In the genomic region with DNA sequence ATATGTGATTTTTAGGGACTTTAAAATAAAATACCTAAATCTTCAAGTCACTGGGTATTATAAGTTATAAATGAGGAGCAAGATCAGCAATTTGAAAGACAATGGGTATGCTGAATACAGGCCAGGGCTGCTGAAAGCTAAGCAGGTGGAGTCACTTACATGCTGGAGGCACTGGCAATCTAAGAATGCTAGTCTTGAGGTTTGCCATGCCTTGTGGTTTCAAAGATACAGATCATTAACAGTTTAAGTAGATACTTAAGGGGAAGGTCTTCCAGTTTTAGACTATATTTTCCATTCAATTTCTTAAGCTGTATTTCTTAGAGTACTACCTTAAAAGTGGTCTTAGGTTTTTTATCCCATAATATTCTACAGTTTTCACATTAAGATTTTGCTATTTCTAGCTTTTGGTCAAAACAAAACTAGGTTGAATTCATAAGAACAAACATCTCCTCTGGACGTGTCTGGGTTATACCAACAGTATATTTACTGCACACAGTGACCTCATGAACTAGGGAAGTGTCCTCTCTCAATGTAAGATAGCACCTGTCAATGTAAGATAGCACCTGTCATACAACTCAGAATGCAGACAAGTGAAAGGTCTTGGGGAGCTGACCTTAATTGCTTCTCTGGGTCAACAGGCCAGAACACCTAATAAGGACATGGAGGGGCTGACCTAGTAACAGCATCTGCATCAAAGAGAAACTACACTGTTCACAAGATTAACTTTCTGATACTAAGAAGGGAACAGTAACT, we compare ENCODE assay signal across 8 cellular contexts. TPM values are rescaled to one million over a fixed set of nuclear protein-coding genes. Genes with fewer than 3 reads are reported as not detected.
A peak's percentile ranks its signal among the peaks of the same experiment; 100 is the strongest.
DNase-seq lines count a peak whose midpoint lies in the region; ATAC-seq and TF ChIP-seq lines count a peak whose summit lies in the region.

No MANE protein-coding gene starts in this region.

- no peak for TF ChIP-seq CTCF in GM20000 (IDR thresholded peaks at IDR 0.05; ENCODE audit: extremely low read depth, missing control alignments)

- H3K4me1 Mint-ChIP-seq in activated CD4-positive, alpha-beta memory T cell treated with anti-CD3 and anti-CD28 coated beads for 36 hours (ENCODE audit: low read depth): peaks cover 28% of the 10 kb centered on the region

- H3K9ac ChIP-seq in ES-I3 (ENCODE audit: low read depth, low read length): 0 out of 2 replicates have a peak overlapping the region, but pooled peaks have one; percentile 87

- H3K9me3 Mint-ChIP-seq in activated CD4-positive, alpha-beta memory T cell treated with anti-CD3 and anti-CD28 coated beads for 36 hours: no peaks in the 10 kb centered on the region

- POLR2A ChIA-PET in activated CD4-positive, alpha-beta memory T cell treated with anti-CD3 and anti-CD28 coated beads for 36 hours (lab: Charles Lee): interaction anchor here (0.7 kb wide), 1 partner anchor 47 kb away, joined by 3 read pairs; no protein-coding TSS in a partner anchor

- H3K27me3 Mint-ChIP-seq in activated CD4-positive, alpha-beta memory T cell treated with anti-CD3 and anti-CD28 coated beads for 36 hours: no peaks in the 10 kb centered on the region

- no peaks in the 10 kb centered on the region for H3K9me3 ChIP-seq in ES-I3 (ENCODE audit: control insufficient read depth, insufficient read depth, low read length)

- DNase-seq in GM20000 (ENCODE audit: low spot score): peak; percentile 81
- DNase-seq in activated CD4-positive, alpha-beta memory T cell treated with anti-CD3 and anti-CD28 coated beads for 36 hours: no peak
- peak; percentile 38 for DNase-seq in medulla oblongata (ENCODE audit: extremely low spot score)
- no peak for DNase-seq in GOT3 (lab: John Stamatoyannopoulos, UW)
- no peak for DNase-seq in EL
- no peak for DNase-seq in C1 segment of cervical spinal cord (lab: John Stamatoyannopoulos, UW)

- H3K36me3 ChIP-seq in ES-I3 (ENCODE audit: insufficient read depth, low read length): peaks cover 6% of the 10 kb centered on the region; the same call in 1 of the 2 replicates

- H3K27ac Mint-ChIP-seq in activated CD4-positive, alpha-beta memory T cell treated with anti-CD3 and anti-CD28 coated beads for 36 hours: peak overlapping the region; percentile 79

- peak overlapping the region; percentile 87 for H3K4me3 Mint-ChIP-seq in activated CD4-positive, alpha-beta memory T cell treated with anti-CD3 and anti-CD28 coated beads for 36 hours

- CTCF ChIA-PET in activated CD4-positive, alpha-beta memory T cell treated with anti-CD3 and anti-CD28 coated beads for 36 hours (lab: Charles Lee): interaction anchor here (0.7 to 0.9 kb wide), 2 partner anchors 14 to 42 kb away, joined by 3 read pairs; no protein-coding TSS in a partner anchor

- H3K36me3 Mint-ChIP-seq in activated CD4-positive, alpha-beta memory T cell treated with anti-CD3 and anti-CD28 coated beads for 36 hours: peaks cover 35% of the 10 kb centered on the region

- peaks cover 25% of the 10 kb centered on the region for H3K4me1 ChIP-seq in ES-I3 (ENCODE audit: insufficient read depth, low read length)

- intact Hi-C loops in activated CD4-positive, alpha-beta memory T cell treated with anti-CD3 and anti-CD28 coated beads for 36 hours (cut with micrococcal nuclease): loop anchor here (2.0 to 10.0 kb wide), 3 partner anchors 341 to 1001 kb away; partner anchors contain the start of genes CROT, DBF4, SLC25A40 and TMEM243

- ATAC-seq in HG03469 (IDR thresholded peaks at IDR 0.05; ENCODE audit: unreplicated experiment): peak; percentile 74

RNA-seq across cellular contexts. Expression of gene SRI, which starts 2.0 kb away (rescaled TPM):
- 100 to 1,000 TPM; 219 to 220 TPM for total RNA-seq in activated CD4-positive, alpha-beta memory T cell treated with anti-CD3 and anti-CD28 coated beads for 36 hours

Comparison
In these comparisons a context has a peak if more than half of its experiments do, and no peak if none do; other contexts are left out.
1. DNase-seq: peak in GM20000 (single experiment) and medulla oblongata (single experiment); none in activated CD4-positive, alpha-beta memory T cell treated with anti-CD3 and anti-CD28 coated beads for 36 hours (single experiment), GOT3 (single experiment), EL (single experiment) and C1 segment of cervical spinal cord (0 of 14).